Comparison of ENCODE assay signal across 12 cellular contexts in genomic region chr1:37753473-37754321, GRCh38. TPM values are rescaled to one million over a fixed set of nuclear protein-coding genes. Genes with fewer than 3 reads are reported as not detected.
DNase-seq lines count a peak whose midpoint lies in the region; ATAC-seq, FAIRE-seq and TF ChIP-seq lines count a peak whose summit lies in the region.
"Had no signal": no experiment of that assay in that cellular context is flagged by ENCODE, and none has a peak within 500 bp of the region (broad histone marks: within the 10 kb centered on the region; RNA-seq: fewer than 3 reads in every experiment).

No MANE protein-coding gene starts in this region.

- H3K36me3 ChIP-seq in HUES64 (ENCODE audit: insufficient read depth, low read length) (no peaks in the 10 kb centered on the region), GM12878 (ENCODE audit: control insufficient read depth in 2 of 2, insufficient read depth in 2 of 2, low read length in 1 of 2) (no peaks in the 10 kb centered on the region)

- H3K4me2 ChIP-seq in GM12878 (ENCODE audit: control insufficient read depth, insufficient read depth): peak overlapping the region; percentile 41; the same call in 1 of the 2 replicates

- no peak overlapping the region; the same call in 1 of the 2 replicates for H3K9ac ChIP-seq in HUES64 (ENCODE audit: low read depth, low read length)
- H3K9ac ChIP-seq in GM12878 (ENCODE audit: control insufficient read depth, insufficient read depth, low read length): no peak overlapping the region

- in situ Hi-C loops in GM12878 (cut with MboI): no loop called here

- H3K27me3 Mint-ChIP-seq in Calu3 (ENCODE audit: unreplicated experiment): no peaks in the 10 kb centered on the region
- H3K27me3 Mint-ChIP-seq in naive thymus-derived CD8-positive, alpha-beta T cell: peaks cover 20 to 58% (median 39%) of the 10 kb centered on the region in 5 donors

- no peaks in the 10 kb centered on the region for H3K9me3 ChIP-seq in HUES64 (ENCODE audit: insufficient read depth, low read depth, low read length)
- no peaks in the 10 kb centered on the region for H3K9me3 ChIP-seq in GM12878 (replicated peaks; ENCODE audit: control insufficient read depth, insufficient read depth, low read length)

- TF ChIP-seq CTCF in Calu3 (IDR thresholded peaks at IDR 0.05; ENCODE audit: unreplicated experiment) (no peak), GM12878 (IDR thresholded peaks at IDR 0.05 in 2 of 3, conservative IDR thresholded peaks at IDR 0.05 in 1 of 3; ENCODE audit: control insufficient read depth in 2 of 3, extremely low read depth in 1 of 3, insufficient read depth in 1 of 3, low read depth in 3 of 3, low read length in 3 of 3) (no peak), omental fat pad (IDR thresholded peaks at IDR 0.05) (no peak)

- no peaks in the 10 kb centered on the region for H3K9me3 Mint-ChIP-seq in Calu3 (ENCODE audit: low read depth, unreplicated experiment)
- peaks cover 0 to 3% (median 0%) of the 10 kb centered on the region in 9 donors for H3K9me3 Mint-ChIP-seq in naive thymus-derived CD8-positive, alpha-beta T cell

- peaks cover 93% of the 10 kb centered on the region for H3K27me3 ChIP-seq in HUES64 (ENCODE audit: insufficient read depth, low read length)
- peaks cover 5 to 6% of the 10 kb centered on the region in 2 experiments; a peak in 2 of 4 replicates for H3K27me3 ChIP-seq in GM12878 (replicated peaks in 1 of 2; ENCODE audit: control insufficient read depth in 2 of 2, insufficient read depth in 2 of 2, low read length in 1 of 2)

- H3K4me3 Mint-ChIP-seq in Calu3 (ENCODE audit: low read depth, unreplicated experiment): peak overlapping the region; percentile 81
- peak overlapping the region; percentile 12 to 76 (median 60) for H3K4me3 Mint-ChIP-seq in naive thymus-derived CD8-positive, alpha-beta T cell

- intact Hi-C loops in Calu3 (cut with micrococcal nuclease; ENCODE audit: unreplicated experiment) (no loop called here), GM12878 (cut with micrococcal nuclease; ENCODE audit: unreplicated experiment) (no loop called here)

- RAD21 ChIA-PET in GM12878 (lab: Charles Lee; ENCODE audit: unreplicated experiment): no interaction called here

- H4K20me1 ChIP-seq in GM12878 (ENCODE audit: control insufficient read depth, insufficient read depth): no peaks in the 10 kb centered on the region

- TF ChIP-seq POLR2A in GM12878 (IDR thresholded peaks at IDR 0.05; ENCODE audit: low read depth, low read length): no peak

- DNase-seq in Calu3: no peak
- no peak for DNase-seq in GM12878 (ENCODE audit: low read depth, low spot score)
- no peak for DNase-seq in naive thymus-derived CD8-positive, alpha-beta T cell
- DNase-seq in caudate nucleus (lab: John Stamatoyannopoulos, UW): no peak
- no peak for DNase-seq in omental fat pad (ENCODE audit: low spot score)
- no peak for DNase-seq in NCI-H345 (lab: John Stamatoyannopoulos, UW)

- no peak for ATAC-seq in GM12878
- ATAC-seq in naive thymus-derived CD8-positive, alpha-beta T cell: peak in 1 of 2 donors; percentile 14
- no peak for ATAC-seq in HG03097 (IDR thresholded peaks at IDR 0.05; ENCODE audit: low FRiP score, unreplicated experiment)
- no peak for ATAC-seq in omental fat pad (ENCODE audit: low FRiP score)

- H2AFZ ChIP-seq in GM12878 (ENCODE audit: control insufficient read depth, low read depth, low read length): no peak overlapping the region

- WGBS in HUES64: 25% methylated on average over 52 of the region's 52 CpGs
- 8% methylated on average over 44 of the region's 52 CpGs for WGBS in GM12878 (ENCODE audit: insufficient coverage, insufficient replicate concordance, low lambda C conversion rate, missing lambda C conversion rate)

- FAIRE-seq in GM12878 (lab: Jason Lieb, UNC): no peak
- FAIRE-seq: endometrium, islet of Langerhans had no signal

- SMC1A ChIA-PET in GM12878 (lab: Charles Lee; ENCODE audit: uncharacterized antibody, unreplicated experiment): no interaction called here

- H3K4me3 ChIP-seq in HUES64 (ENCODE audit: low read length) (peak overlapping the region; percentile 50), GM12878 (no peak overlapping the region)

- no peaks in the 10 kb centered on the region for H3K79me2 ChIP-seq in GM12878 (ENCODE audit: control insufficient read depth, insufficient read depth, low read length)

- H3K4me1 Mint-ChIP-seq in Calu3 (ENCODE audit: low read depth, unreplicated experiment): no peaks in the 10 kb centered on the region
- peaks cover 5 to 14% (median 7%) of the 10 kb centered on the region in 4 donors for H3K4me1 Mint-ChIP-seq in naive thymus-derived CD8-positive, alpha-beta T cell

- peaks cover 22% of the 10 kb centered on the region for H3K36me3 Mint-ChIP-seq in Calu3 (ENCODE audit: insufficient read depth, unreplicated experiment)
- peaks cover 0 to 2% (median 2%) of the 10 kb centered on the region in 3 donors for H3K36me3 Mint-ChIP-seq in naive thymus-derived CD8-positive, alpha-beta T cell

- TF ChIP-seq RAD21 in GM12878 (IDR thresholded peaks at IDR 0.05; ENCODE audit: insufficient read depth, low read depth, low read length): no peak

- POLR2A ChIA-PET in GM12878 (lab: Charles Lee): no interaction called here
- POLR2A ChIA-PET in naive thymus-derived CD8-positive, alpha-beta T cell (lab: Charles Lee): no interaction called here

- BruUV-seq in Calu3 (replicated peaks; lab: Mats Ljungman, UMichigan) (no TSS peak), GM12878 (replicated peaks; lab: Mats Ljungman, UMichigan) (no TSS peak)

- TF ChIP-seq EP300 in GM12878 (IDR thresholded peaks at IDR 0.05; ENCODE audit: borderline replicate concordance in 1 of 2, control insufficient read depth in 1 of 2, low read depth in 2 of 2, low read length in 2 of 2): no peak

- no peak overlapping the region for H3K27ac Mint-ChIP-seq in Calu3 (ENCODE audit: unreplicated experiment)
- H3K27ac Mint-ChIP-seq in naive thymus-derived CD8-positive, alpha-beta T cell: peak overlapping the region in 1 of 10 donors; percentile 3

- H3K4me1 ChIP-seq in HUES64 (ENCODE audit: insufficient read depth, low read length) (no peaks in the 10 kb centered on the region), GM12878 (ENCODE audit: control insufficient read depth, insufficient read depth, low read length) (no peaks in the 10 kb centered on the region; the same call in 1 of the 2 replicates)

- H3K27ac ChIP-seq in HUES64 (ENCODE audit: low read depth, low read length) (no peak overlapping the region), GM12878 (ENCODE audit: control insufficient read depth, insufficient read depth) (no peak overlapping the region), caudate nucleus (ENCODE audit: low read depth, low read length) (no peak overlapping the region)

- CTCF ChIA-PET in Calu3 (lab: Charles Lee) (no interaction called here), GM12878 (lab: Yijun Ruan, JAX) (no interaction called here)

RNA-seq across cellular contexts. Expression of gene EPHA10, which starts 11.2 kb away (rescaled TPM):
- total RNA-seq in Calu3 (2022) (7.8 and 10.7 TPM in 2 replicates), GM12878 (2014; rRNA removed) (0.05 TPM in 1 of 2 replicates, not detected in the other), GM12878 (2014; rRNA removed; fragmentation: Illumina TruSeq; extraction: Trizol) (not detected in 2 replicates), GM12878 (2021) (not detected in 2 replicates), omental fat pad (under 1 TPM in 1 of 4 donors, not detected in 3; 0.12 TPM)
- 0.20 TPM for polyA plus RNA-seq in HUES64 (2013, experiment 1 of 2)
- 0.06 TPM for polyA plus RNA-seq in HUES64 (2013, experiment 2 of 2)
- total RNA-seq in GM12878 (2013; cell fraction: nucleolus; rRNA removed): 0.15 TPM in 1 of 2 replicates, not detected in the other
- not detected for polyA plus RNA-seq in GM12878 (2011; ENCODE audit: low read depth)
- polyA plus RNA-seq in GM12878 (2011; rRNA removed) (0.03 and 0.05 TPM in 2 replicates), GM12878 (2014; fragmentation: Illumina TruSeq; extraction: Trizol) (not detected in 2 replicates), GM12878 (2014; fragmentation: Nextera tagmentation; extraction: Ambion mirVana) (not detected), GM12878 (2014; rRNA removed) (0.06 TPM in 1 of 2 replicates, not detected in the other), GM12878 (2016; fragmentation: Nextera tagmentation; extraction: Ambion mirVana) (not detected)
- polyA plus RNA-seq in GM12878 (2011; cell fraction: cytosol; rRNA removed): 0.04 and 0.28 TPM in 2 replicates
- 0.26 and 1.1 TPM in 2 replicates for polyA plus RNA-seq in GM12878 (2011; cell fraction: nucleus; rRNA removed)
- polyA plus RNA-seq in GM12878 (2012): 0.04 TPM in 2 replicates
- polyA minus RNA-seq in GM12878 (2011; rRNA and poly(A)+ RNA removed): 0.07 TPM in 1 of 2 replicates, not detected in the other
- not detected in 2 replicates for polyA minus RNA-seq in GM12878 (2011; cell fraction: cytosol; rRNA and poly(A)+ RNA removed)
- polyA minus RNA-seq in GM12878 (2011; cell fraction: nucleus; rRNA and poly(A)+ RNA removed): 0.12 and 0.29 TPM in 2 replicates
- not detected for total RNA-seq in naive thymus-derived CD8-positive, alpha-beta T cell
- not detected for polyA plus RNA-seq in naive thymus-derived CD8-positive, alpha-beta T cell
- total RNA-seq: RPMI7951, subcutaneous adipose tissue had no signal

RNA-seq across cellular contexts. Expression of gene MANEAL, which starts 40.0 kb away (rescaled TPM):
- total RNA-seq in Calu3 (2022): 28.1 and 28.6 TPM in 2 replicates
- 3.5 TPM for polyA plus RNA-seq in HUES64 (2013, experiment 1 of 2)
- 2.8 TPM for polyA plus RNA-seq in HUES64 (2013, experiment 2 of 2)
- total RNA-seq in GM12878 (2013; cell fraction: nucleolus; rRNA removed): 7.3 and 7.5 TPM in 2 replicates
- total RNA-seq in GM12878 (2014; rRNA removed): 11.0 and 11.1 TPM in 2 replicates
- 6.2 and 6.5 TPM in 2 replicates for total RNA-seq in GM12878 (2014; rRNA removed; fragmentation: Illumina TruSeq; extraction: Trizol)
- total RNA-seq in GM12878 (2021): 8.6 and 9.2 TPM in 2 replicates
- 3.9 TPM for polyA plus RNA-seq in GM12878 (2011; ENCODE audit: low read depth)
- 2.9 and 4.9 TPM in 2 replicates for polyA plus RNA-seq in GM12878 (2011; rRNA removed)
- 6.2 and 6.3 TPM in 2 replicates for polyA plus RNA-seq in GM12878 (2011; cell fraction: cytosol; rRNA removed)
- 2.5 and 3.7 TPM in 2 replicates for polyA plus RNA-seq in GM12878 (2011; cell fraction: nucleus; rRNA removed)
- polyA plus RNA-seq in GM12878 (2012): 3.5 and 4.2 TPM in 2 replicates
- 4.7 and 6.5 TPM in 2 replicates for polyA plus RNA-seq in GM12878 (2014; fragmentation: Illumina TruSeq; extraction: Trizol)
- polyA plus RNA-seq in GM12878 (2014; fragmentation: Nextera tagmentation; extraction: Ambion mirVana): 1 to 10 TPM; 3.7 to 4.2 TPM
- polyA plus RNA-seq in GM12878 (2014; rRNA removed): 8.8 and 9.0 TPM in 2 replicates
- polyA plus RNA-seq in GM12878 (2016; fragmentation: Nextera tagmentation; extraction: Ambion mirVana): 1 to 10 TPM in 1 of 2 experiments, under 1 TPM in 1; 0.83 to 1.0 TPM
- polyA minus RNA-seq in GM12878 (2011; rRNA and poly(A)+ RNA removed): 4.2 and 5.8 TPM in 2 replicates
- polyA minus RNA-seq in GM12878 (2011; cell fraction: cytosol; rRNA and poly(A)+ RNA removed): 2.1 and 2.8 TPM in 2 replicates
- polyA minus RNA-seq in GM12878 (2011; cell fraction: nucleus; rRNA and poly(A)+ RNA removed): 0.85 and 2.4 TPM in 2 replicates
- total RNA-seq in naive thymus-derived CD8-positive, alpha-beta T cell: 1 to 10 TPM; 1.0 to 1.1 TPM
- 1 to 10 TPM in 2 of 3 donors, under 1 TPM in 1; 0.23 to 1.4 (median 1.0) TPM for polyA plus RNA-seq in naive thymus-derived CD8-positive, alpha-beta T cell
- total RNA-seq in omental fat pad: 1 to 10 TPM in 2 of 4 donors, under 1 TPM in 2; 0.79 to 1.4 (median 1.1) TPM

RNA-seq across cellular contexts. Expression of gene C1orf122, which starts 53.9 kb away (rescaled TPM):
- total RNA-seq in Calu3 (2022) (41.3 and 43.6 TPM in 2 replicates), GM12878 (2014; rRNA removed) (30.4 and 35.8 TPM in 2 replicates), GM12878 (2014; rRNA removed; fragmentation: Illumina TruSeq; extraction: Trizol) (6.4 and 6.9 TPM in 2 replicates), GM12878 (2021) (30.9 TPM in 2 replicates), omental fat pad (10 to 100 TPM; 53.6 to 86.9 (median 71.2) TPM)
- 35.3 TPM for polyA plus RNA-seq in HUES64 (2013, experiment 1 of 2)
- polyA plus RNA-seq in HUES64 (2013, experiment 2 of 2): 32.6 TPM
- total RNA-seq in GM12878 (2013; cell fraction: nucleolus; rRNA removed): 0.75 and 0.98 TPM in 2 replicates
- 2.0 TPM for polyA plus RNA-seq in GM12878 (2011; ENCODE audit: low read depth)
- polyA plus RNA-seq in GM12878 (2011; rRNA removed) (2.6 and 8.4 TPM in 2 replicates), GM12878 (2014; fragmentation: Illumina TruSeq; extraction: Trizol) (3.0 and 4.6 TPM in 2 replicates), GM12878 (2014; fragmentation: Nextera tagmentation; extraction: Ambion mirVana) (1 to 10 TPM; 1.6 to 8.4 TPM), GM12878 (2014; rRNA removed) (30.9 and 35.5 TPM in 2 replicates), GM12878 (2016; fragmentation: Nextera tagmentation; extraction: Ambion mirVana) (10 to 100 TPM; 21.2 to 29.4 TPM)
- 6.9 and 16.9 TPM in 2 replicates for polyA plus RNA-seq in GM12878 (2011; cell fraction: cytosol; rRNA removed)
- polyA plus RNA-seq in GM12878 (2011; cell fraction: nucleus; rRNA removed): 7.2 and 7.7 TPM in 2 replicates
- polyA plus RNA-seq in GM12878 (2012): 9.5 and 11.0 TPM in 2 replicates
- 1.6 and 2.2 TPM in 2 replicates for polyA minus RNA-seq in GM12878 (2011; rRNA and poly(A)+ RNA removed)
- 1.5 and 2.1 TPM in 2 replicates for polyA minus RNA-seq in GM12878 (2011; cell fraction: cytosol; rRNA and poly(A)+ RNA removed)
- polyA minus RNA-seq in GM12878 (2011; cell fraction: nucleus; rRNA and poly(A)+ RNA removed): 2.8 and 4.6 TPM in 2 replicates
- total RNA-seq in naive thymus-derived CD8-positive, alpha-beta T cell: 10 to 100 TPM; 15.1 to 16.4 TPM
- 10 to 100 TPM; 28.5 to 30.5 (median 29.2) TPM for polyA plus RNA-seq in naive thymus-derived CD8-positive, alpha-beta T cell

RNA-seq across cellular contexts. Expression of gene YRDC, which starts 54.3 kb away (rescaled TPM):
- total RNA-seq in Calu3 (2022) (18.6 and 18.8 TPM in 2 replicates), GM12878 (2014; rRNA removed) (33.2 and 36.2 TPM in 2 replicates), GM12878 (2014; rRNA removed; fragmentation: Illumina TruSeq; extraction: Trizol) (19.4 and 20.1 TPM in 2 replicates), GM12878 (2021) (29.1 and 31.7 TPM in 2 replicates), omental fat pad (10 to 100 TPM; 14.7 to 28.6 (median 16.0) TPM)
- polyA plus RNA-seq in HUES64 (2013, experiment 1 of 2): 21.4 TPM
- polyA plus RNA-seq in HUES64 (2013, experiment 2 of 2): 19.5 TPM
- total RNA-seq in GM12878 (2013; cell fraction: nucleolus; rRNA removed): 6.5 and 6.6 TPM in 2 replicates
- 10.4 TPM for polyA plus RNA-seq in GM12878 (2011; ENCODE audit: low read depth)
- polyA plus RNA-seq in GM12878 (2011; rRNA removed) (20.5 and 26.5 TPM in 2 replicates), GM12878 (2014; fragmentation: Illumina TruSeq; extraction: Trizol) (18.5 and 20.9 TPM in 2 replicates), GM12878 (2014; fragmentation: Nextera tagmentation; extraction: Ambion mirVana) (10 to 100 TPM in 1 of 2 experiments, 1 to 10 TPM in 1; 4.5 to 15.3 TPM), GM12878 (2014; rRNA removed) (32.2 and 34.4 TPM in 2 replicates), GM12878 (2016; fragmentation: Nextera tagmentation; extraction: Ambion mirVana) (10 to 100 TPM in 1 of 2 experiments, 1 to 10 TPM in 1; 2.9 to 17.4 TPM)
- 26.6 and 30.0 TPM in 2 replicates for polyA plus RNA-seq in GM12878 (2011; cell fraction: cytosol; rRNA removed)
- 13.5 and 15.4 TPM in 2 replicates for polyA plus RNA-seq in GM12878 (2011; cell fraction: nucleus; rRNA removed)
- 16.3 and 16.9 TPM in 2 replicates for polyA plus RNA-seq in GM12878 (2012)
- polyA minus RNA-seq in GM12878 (2011; rRNA and poly(A)+ RNA removed): 11.0 and 17.5 TPM in 2 replicates
- polyA minus RNA-seq in GM12878 (2011; cell fraction: cytosol; rRNA and poly(A)+ RNA removed): 8.0 TPM in 2 replicates
- 6.2 and 8.2 TPM in 2 replicates for polyA minus RNA-seq in GM12878 (2011; cell fraction: nucleus; rRNA and poly(A)+ RNA removed)
- total RNA-seq in naive thymus-derived CD8-positive, alpha-beta T cell: 10 to 100 TPM; 16.6 to 18.5 TPM
- polyA plus RNA-seq in naive thymus-derived CD8-positive, alpha-beta T cell: 10 to 100 TPM; 14.8 to 34.3 (median 23.0) TPM
